Comparison of ENCODE assay signal across 31 cellular contexts in the genomic region with DNA sequence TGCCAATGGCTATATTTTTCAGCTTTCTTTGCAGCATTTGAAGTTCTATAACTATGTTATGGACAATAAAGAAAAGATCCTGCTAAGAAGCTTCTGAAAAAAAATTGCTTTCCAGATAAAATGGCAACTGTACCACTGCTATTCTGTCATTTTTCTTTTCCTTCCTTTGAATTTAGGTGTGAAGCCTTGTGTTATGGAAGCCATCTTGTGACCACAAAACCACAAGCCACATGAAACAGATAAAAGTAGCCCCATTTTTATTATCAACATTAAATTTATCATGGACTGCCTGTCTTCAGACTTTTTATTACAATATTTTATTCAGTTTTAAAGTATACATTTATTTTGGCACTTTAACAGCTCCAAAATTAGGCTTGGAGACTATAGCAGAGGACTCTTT.
"Had no signal": no experiment of that assay in that cellular context is flagged by ENCODE, and none has a peak within 500 bp of the region (broad histone marks: within the 10 kb centered on the region; RNA-seq: fewer than 3 reads in every experiment).

No MANE protein-coding gene starts in this region.

- H3K27ac ChIP-seq: body of pancreas, SJSA1 had no signal

- H3K27me3 ChIP-seq: body of pancreas, SJSA1 had no signal

- H3K4me3 Mint-ChIP-seq: activated CD8-positive, alpha-beta T cell treated with anti-CD3 and anti-CD28 coated beads for 36 hours; activated naive CD4-positive, alpha-beta T cell treated with anti-CD3 and anti-CD28 coated beads, Interleukin-2, amount 10 ng/mL, durations not matched to agents 7 days and 5 days; activated naive CD8-positive, alpha-beta T cell treated with anti-CD3 and anti-CD28 coated beads for 36 hours; activated T-cell treated with anti-CD3 and anti-CD28 coated beads, Interleukin-2, amount 50 U/mL, for 72 hours; T-helper 17 cell had no signal

- H3K27ac Mint-ChIP-seq: activated CD8-positive, alpha-beta T cell treated with anti-CD3 and anti-CD28 coated beads for 36 hours; activated naive CD4-positive, alpha-beta T cell treated with anti-CD3 and anti-CD28 coated beads, Interleukin-2, amount 10 ng/mL, durations not matched to agents 7 days and 5 days; activated naive CD8-positive, alpha-beta T cell treated with anti-CD3 and anti-CD28 coated beads for 36 hours; activated T-cell treated with anti-CD3 and anti-CD28 coated beads, Interleukin-2, amount 50 U/mL, for 72 hours; activated T-helper 2 cell treated with anti-CD3 and anti-CD28 coated beads, Interferon-gamma antibody, Interleukin-2, Interleukin-4, amounts not matched to agents 10 μg/mL and 5 μg/mL and 100 μg/mL, durations not matched to agents 14 hours and 24 hours and 36 hours; T-helper 17 cell had no signal

- ATAC-seq: activated CD4-positive, CD25-positive, alpha-beta regulatory T cell treated with anti-CD3 and anti-CD28 coated beads, Interleukin-2, amount 50 U/mL, for 24 hours; activated CD8-positive, alpha-beta T cell treated with anti-CD3 and anti-CD28 coated beads for 36 hours; activated T-cell treated with anti-CD3 and anti-CD28 coated beads, Interleukin-2, amount 50 U/mL, for 72 hours; body of pancreas; SK-N-SH treated with all-trans-retinoic acid at 6 μM for 48 hours; T-helper 17 cell had no signal

- H3K4me1 Mint-ChIP-seq: activated naive CD4-positive, alpha-beta T cell treated with anti-CD3 and anti-CD28 coated beads, Interleukin-2, amount 10 ng/mL, durations not matched to agents 7 days and 5 days; T-helper 17 cell had no signal

- DNase-seq: activated CD4-positive, alpha-beta T cell treated with anti-CD3 and anti-CD28 coated beads for 4 hours; activated CD8-positive, alpha-beta memory T cell treated with anti-CD3 and anti-CD28 coated beads, Interleukin-2, amount 50 U/mL, for 4 hours; activated CD8-positive, alpha-beta T cell treated with anti-CD3 and anti-CD28 coated beads for 36 hours; activated gamma-delta T cell treated with Interleukin-2 at 50 U/mL for 16 hours; activated naive CD4-positive, alpha-beta T cell treated with anti-CD3 and anti-CD28 coated beads, Interleukin-2, amount 10 ng/mL, durations not matched to agents 7 days and 5 days; activated naive CD8-positive, alpha-beta T cell treated with anti-CD3 and anti-CD28 coated beads for 36 hours; activated T-cell treated with anti-CD3 and anti-CD28 coated beads, Interleukin-2, amount 50 U/mL, for 72 hours; aorta; body of pancreas; central memory CD4-positive, alpha-beta T cell; KG1; MM.1S; NCI-H1105 treated with DMSO at 0.1 percent for 48 hours; NCI-H1436 treated with DMSO at 0.1 percent for 48 hours; NCI-H187 treated with DMSO at 0.1 percent for 48 hours; NCI-H2081 treated with DMSO at 0.1 percent for 48 hours; NCI-H446 treated with DMSO at 0.1 percent for 48 hours; NCI-H524 treated with DMSO at 0.1 percent for 48 hours; NCI-H748 treated with DMSO at 0.1 percent for 48 hours; NK-92 treated with Interleukin-12 subunit alpha and Interleukin-12 subunit beta, amount 100 ng/mL, for 24 hours; SHP77; SW 1271; T-helper 17 cell; T-helper 9 cell had no signal

- H3K9me3 ChIP-seq: body of pancreas, SJSA1 had no signal

- H3K9me3 Mint-ChIP-seq: activated CD8-positive, alpha-beta T cell treated with anti-CD3 and anti-CD28 coated beads for 36 hours; activated naive CD4-positive, alpha-beta T cell treated with anti-CD3 and anti-CD28 coated beads, Interleukin-2, amount 10 ng/mL, durations not matched to agents 7 days and 5 days; activated naive CD8-positive, alpha-beta T cell treated with anti-CD3 and anti-CD28 coated beads for 36 hours; activated T-cell treated with anti-CD3 and anti-CD28 coated beads, Interleukin-2, amount 50 U/mL, for 72 hours; activated T-helper 2 cell treated with anti-CD3 and anti-CD28 coated beads, Interferon-gamma antibody, Interleukin-2, Interleukin-4, amounts not matched to agents 10 μg/mL and 5 μg/mL and 100 μg/mL, durations not matched to agents 14 hours and 24 hours and 36 hours had no signal

- H3K36me3 Mint-ChIP-seq: activated naive CD4-positive, alpha-beta T cell treated with anti-CD3 and anti-CD28 coated beads, Interleukin-2, amount 10 ng/mL, durations not matched to agents 7 days and 5 days; activated naive CD8-positive, alpha-beta T cell treated with anti-CD3 and anti-CD28 coated beads for 36 hours had no signal

- H3K36me3 ChIP-seq: SJSA1 had no signal

- H3K4me3 ChIP-seq: body of pancreas, SJSA1 had no signal

- FAIRE-seq: bronchial epithelial cell, RCC 7860, TTC549 had no signal
